In the genomic region with DNA sequence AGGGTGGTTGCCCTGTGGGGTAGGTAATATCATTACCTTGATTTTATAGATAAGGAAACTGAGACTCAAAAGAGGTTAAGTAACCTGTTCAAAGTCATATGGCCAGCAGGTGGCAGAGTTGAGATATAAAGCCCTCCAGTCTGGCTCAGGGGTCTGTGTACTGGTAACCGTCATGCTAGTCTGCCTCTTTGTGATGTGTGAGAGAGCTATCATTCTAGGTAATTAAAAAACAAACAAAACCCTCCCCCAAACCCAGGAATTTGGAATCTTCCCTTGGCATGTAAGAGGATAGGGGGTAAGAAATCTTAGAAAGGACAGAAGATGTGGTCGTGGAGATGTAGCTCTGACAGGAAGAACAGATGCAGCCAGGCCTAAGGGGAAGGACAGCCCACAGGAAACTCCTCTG, we compare ENCODE assay signal across 8 cellular contexts.
A peak's percentile ranks its signal among the peaks of the same experiment; 100 is the strongest.
DNase-seq lines count a peak whose midpoint lies in the region; ATAC-seq and TF ChIP-seq lines count a peak whose summit lies in the region.

No MANE protein-coding gene starts in this region.

- DNase-seq in AML-193 (lab: John Stamatoyannopoulos, UW) = peak; percentile 39 to 48
- peak; percentile 70 for DNase-seq in NCI-H2171 treated with DMSO at 0.1 percent for 48 hours (lab: John Stamatoyannopoulos, UW)
- no peak for DNase-seq in activated B cell treated with CpG ODN at 0.5 μM for 24 hours
- DNase-seq in effector CD4-positive, alpha-beta T cell = peak; percentile 24
- DNase-seq in natural killer cell treated with Interleukin-12 subunit alpha and Interleukin-12 subunit beta and Interleukin-15 and Interleukin-18, amount 100 ng/mL, for 72 hours (ENCODE audit: low spot score) = no peak
- DNase-seq in thyroid gland = peak; percentile 6 to 18

- WGBS in thyroid gland, 2 donors = 38 to 47% methylated on average over 2 of the region's 2 CpGs

- ATAC-seq in GM19395 (IDR thresholded peaks at IDR 0.05; ENCODE audit: unreplicated experiment) (peak; percentile 61), activated B cell treated with CpG ODN at 0.5 μM for 24 hours (ENCODE audit: low read depth) (peak; percentile 42), HG02642 (IDR thresholded peaks at IDR 0.05; ENCODE audit: poor library complexity, unreplicated experiment) (no peak)
- ATAC-seq in natural killer cell treated with Interleukin-12 subunit alpha and Interleukin-12 subunit beta and Interleukin-15 and Interleukin-18, amount 100 ng/mL, for 72 hours = peak; percentile 50 to 74

- no peaks in the 10 kb centered on the region for H3K4me1 ChIP-seq in thyroid gland

- H3K27me3 Mint-ChIP-seq in activated B cell treated with CpG ODN at 0.5 μM for 24 hours = peaks cover 25% of the 10 kb centered on the region
- H3K27me3 Mint-ChIP-seq in natural killer cell treated with Interleukin-12 subunit alpha and Interleukin-12 subunit beta and Interleukin-15 and Interleukin-18, amount 100 ng/mL, for 72 hours = peaks cover 7 to 10% of the 10 kb centered on the region in 2 donors

- H3K27me3 ChIP-seq in thyroid gland = no peaks in the 10 kb centered on the region

- POLR2A ChIA-PET in activated B cell treated with CpG ODN at 0.5 μM for 24 hours (lab: Charles Lee) = no interaction called here

- no peak overlapping the region for H3K4me3 ChIP-seq in thyroid gland (replicated peaks in 1 of 3)

- H3K36me3 Mint-ChIP-seq in activated B cell treated with CpG ODN at 0.5 μM for 24 hours (ENCODE audit: low read depth) = no peaks in the 10 kb centered on the region
- H3K36me3 Mint-ChIP-seq in natural killer cell treated with Interleukin-12 subunit alpha and Interleukin-12 subunit beta and Interleukin-15 and Interleukin-18, amount 100 ng/mL, for 72 hours = no peaks in the 10 kb centered on the region

- CTCF ChIA-PET in activated B cell treated with CpG ODN at 0.5 μM for 24 hours (lab: Charles Lee) = interaction anchor here (1.1 to 3.1 kb wide), 5 partner anchors 9 to 1329 kb away, joined by 3 to 12 read pairs (median 4); no protein-coding TSS in a partner anchor

- H3K9me3 Mint-ChIP-seq in activated B cell treated with CpG ODN at 0.5 μM for 24 hours = no peaks in the 10 kb centered on the region
- H3K9me3 Mint-ChIP-seq in natural killer cell treated with Interleukin-12 subunit alpha and Interleukin-12 subunit beta and Interleukin-15 and Interleukin-18, amount 100 ng/mL, for 72 hours = no peaks in the 10 kb centered on the region

- no peaks in the 10 kb centered on the region for H3K9me3 ChIP-seq in thyroid gland

- intact Hi-C loops in activated B cell treated with CpG ODN at 0.5 μM for 24 hours (cut with micrococcal nuclease) = loop anchor here (1.0 kb wide), 2 partner anchors 1121 to 1329 kb away; no protein-coding TSS in a partner anchor
- intact Hi-C loops in thyroid gland (cut with DNase I) = no loop called here

- no peak for TF ChIP-seq POLR2A in thyroid gland (IDR thresholded peaks at IDR 0.05)

- no peaks in the 10 kb centered on the region for H3K36me3 ChIP-seq in thyroid gland

- H3K4me1 Mint-ChIP-seq in activated B cell treated with CpG ODN at 0.5 μM for 24 hours = no peaks in the 10 kb centered on the region
- peaks cover 3 to 4% of the 10 kb centered on the region in 2 donors for H3K4me1 Mint-ChIP-seq in natural killer cell treated with Interleukin-12 subunit alpha and Interleukin-12 subunit beta and Interleukin-15 and Interleukin-18, amount 100 ng/mL, for 72 hours (ENCODE audit: low read depth in 2 of 2)

- H3K27ac ChIP-seq in thyroid gland = no peak overlapping the region

- no peak overlapping the region for H3K4me3 Mint-ChIP-seq in activated B cell treated with CpG ODN at 0.5 μM for 24 hours
- no peak overlapping the region for H3K4me3 Mint-ChIP-seq in natural killer cell treated with Interleukin-12 subunit alpha and Interleukin-12 subunit beta and Interleukin-15 and Interleukin-18, amount 100 ng/mL, for 72 hours

- no peak overlapping the region for H3K27ac Mint-ChIP-seq in activated B cell treated with CpG ODN at 0.5 μM for 24 hours
- no peak overlapping the region for H3K27ac Mint-ChIP-seq in natural killer cell treated with Interleukin-12 subunit alpha and Interleukin-12 subunit beta and Interleukin-15 and Interleukin-18, amount 100 ng/mL, for 72 hours

- no peak for TF ChIP-seq CTCF in activated B cell treated with CpG ODN at 0.5 μM for 24 hours (IDR thresholded peaks at IDR 0.05)
- peak in 2 of 6 experiments; percentile 15 to 38 for TF ChIP-seq CTCF in thyroid gland (IDR thresholded peaks at IDR 0.05)

Comparison
In these comparisons a context has a peak if more than half of its experiments do, and no peak if none do; other contexts are left out.
1. DNase-seq: peak in AML-193 (2 of 2), NCI-H2171 treated with DMSO at 0.1 percent for 48 hours (single experiment), effector CD4-positive, alpha-beta T cell (single experiment) and thyroid gland (2 of 2); none in activated B cell treated with CpG ODN at 0.5 μM for 24 hours (single experiment) and natural killer cell treated with Interleukin-12 subunit alpha and Interleukin-12 subunit beta and Interleukin-15 and Interleukin-18, amount 100 ng/mL, for 72 hours (single experiment).